Comparison of ENCODE assay signal across 8 cellular contexts in genomic region chr19:4065430-4066175, GRCh38. TPM values are rescaled to one million over a fixed set of nuclear protein-coding genes. Genes with fewer than 3 reads are reported as not detected.
A peak's percentile ranks its signal among the peaks of the same experiment; 100 is the strongest.
DNase-seq lines count a peak whose midpoint lies in the region; ATAC-seq and TF ChIP-seq lines count a peak whose summit lies in the region.

No MANE protein-coding gene starts in this region.

- H3K27ac ChIP-seq in heart right ventricle (peak overlapping the region; percentile 98 to 100 (median 99)), aorta (ENCODE audit: low read depth in 1 of 2, low read length in 2 of 2) (peak overlapping the region in 1 of 2 donors; percentile 69)

- H3K36me3 ChIP-seq in heart right ventricle: peaks cover 0 to 19% (median 0%) of the 10 kb centered on the region in 9 donors
- no peaks in the 10 kb centered on the region for H3K36me3 ChIP-seq in aorta (ENCODE audit: control insufficient read depth in 1 of 2, insufficient read depth in 2 of 2, low read length in 1 of 2)

- intact Hi-C loops in heart right ventricle (cut with DNase I) (loop anchor here in 2 of 10 donors (5.0 to 10.0 kb wide), 2 partner anchors 58 to 61 kb away; partner anchors contain the start of gene PIAS4 (in 2 of the 2)), aorta (cut with DNase I) (loop anchor here in 1 of 2 donors (5.0 kb wide), 1 partner anchor 57 kb away; the partner anchor contains the start of gene MAP2K2)

- H3K9me3 ChIP-seq in heart right ventricle (no peaks in the 10 kb centered on the region), aorta (ENCODE audit: control insufficient read depth, low read length) (no peaks in the 10 kb centered on the region)

- DNase-seq in NCI-H146 treated with DMSO at 0.1 percent for 48 hours (lab: John Stamatoyannopoulos, UW; ENCODE audit: unreplicated experiment): peak; percentile 66
- DNase-seq in T-helper 1 cell: peak; percentile 94 to 99 (median 97)
- peak; percentile 96 for DNase-seq in amniotic epithelial cell (ENCODE audit: low read depth)
- peak; percentile 95 to 97 for DNase-seq in heart right ventricle
- DNase-seq in renal cortical epithelial cell (ENCODE audit: low read depth): peak; percentile 85
- DNase-seq in aorta: peak; percentile 98

- TF ChIP-seq CTCF in heart right ventricle (IDR thresholded peaks at IDR 0.05): peak in 1 of 9 donors; percentile 20

- no peaks in the 10 kb centered on the region for H3K27me3 ChIP-seq in heart right ventricle
- no peaks in the 10 kb centered on the region for H3K27me3 ChIP-seq in aorta (ENCODE audit: control insufficient read depth in 1 of 2, insufficient read depth in 2 of 2, low read length in 1 of 2)

- 0 to 1% methylated on average over 31 to 92 of the region's 98 CpGs for WGBS in heart right ventricle, 2 donors
- 0 to 1% methylated on average over 13 to 98 of the region's 98 CpGs for WGBS in aorta, 2 donors

- H3K4me3 ChIP-seq in heart right ventricle (peak overlapping the region in 9 of 10 donors; percentile 79 to 99 (median 96)), aorta (ENCODE audit: low read length in 2 of 2) (peak overlapping the region; percentile 97 to 98)

- ATAC-seq in GM18498 (IDR thresholded peaks at IDR 0.05; ENCODE audit: unreplicated experiment): peak; percentile 80
- peak; percentile 63 for ATAC-seq in HG02870 (IDR thresholded peaks at IDR 0.05; ENCODE audit: unreplicated experiment)
- peak; percentile 78 to 88 (median 84) for ATAC-seq in heart right ventricle
- ATAC-seq in aorta (ENCODE audit: low FRiP score): peak; percentile 91

- H3K4me1 ChIP-seq in heart right ventricle (peaks cover 33 to 62% (median 53%) of the 10 kb centered on the region in 9 donors), aorta (ENCODE audit: control insufficient read depth in 1 of 2, insufficient read depth in 2 of 2, low read length in 2 of 2) (no peaks in the 10 kb centered on the region)

RNA-seq across cellular contexts. Expression of gene ZBTB7A, which starts 1.1 kb away (rescaled TPM):
- 10 to 100 TPM; 20.3 to 40.5 (median 26.3) TPM for total RNA-seq in heart right ventricle
- 10 to 100 TPM in 1 of 2 donors, 1 to 10 TPM in 1; 9.6 to 13.2 TPM for polyA plus RNA-seq in heart right ventricle
- 22.6 and 38.1 TPM in 2 replicates for total RNA-seq in renal cortical epithelial cell
- 10 to 100 TPM; 50.4 to 53.9 TPM for total RNA-seq in aorta
- polyA plus RNA-seq in aorta: 10 to 100 TPM in 1 of 2 donors, 1 to 10 TPM in 1; 7.8 to 14.5 TPM

RNA-seq across cellular contexts. Expression of gene PIAS4, which starts 58.1 kb away (rescaled TPM):
- 10 to 100 TPM; 11.5 to 22.8 (median 14.3) TPM for total RNA-seq in heart right ventricle
- 10 to 100 TPM in 1 of 2 donors, 1 to 10 TPM in 1; 8.5 to 10.5 TPM for polyA plus RNA-seq in heart right ventricle
- 13.2 and 31.2 TPM in 2 replicates for total RNA-seq in renal cortical epithelial cell
- total RNA-seq in aorta: 10 to 100 TPM; 14.9 to 20.3 TPM
- polyA plus RNA-seq in aorta: 10 to 100 TPM in 1 of 2 donors, 1 to 10 TPM in 1; 6.5 to 16.8 TPM

RNA-seq across cellular contexts. Expression of gene MAP2K2, which starts 58.3 kb away (rescaled TPM):
- 100 to 1,000 TPM in 5 of 10 donors, 10 to 100 TPM in 5; 91.5 to 155 (median 101) TPM for total RNA-seq in heart right ventricle
- 100 to 1,000 TPM; 163 to 288 TPM for polyA plus RNA-seq in heart right ventricle
- 124 and 126 TPM in 2 replicates for total RNA-seq in renal cortical epithelial cell
- total RNA-seq in aorta: 10 to 100 TPM; 80.8 to 97.8 TPM
- polyA plus RNA-seq in aorta: 100 to 1,000 TPM in 1 of 2 donors, 10 to 100 TPM in 1; 82.4 to 230 TPM
